Comparison of ENCODE assay signal across 14 cellular contexts in genomic region chr18:70420151-70420898, GRCh38.
A peak's percentile ranks its signal among the peaks of the same experiment; 100 is the strongest.
DNase-seq lines count a peak whose midpoint lies in the region; ATAC-seq and TF ChIP-seq lines count a peak whose summit lies in the region.
"Had no signal": no experiment of that assay in that cellular context is flagged by ENCODE, and none has a peak within 500 bp of the region (broad histone marks: within the 10 kb centered on the region; RNA-seq: fewer than 3 reads in every experiment).

No MANE protein-coding gene starts in this region.

- DNase-seq in GM04503 (ENCODE audit: low read depth) (peak; percentile 82), dermis blood vessel endothelial cell (peak; percentile 57), renal cortical epithelial cell (ENCODE audit: low read depth) (peak; percentile 78), RPMI8226 (no peak)
- DNase-seq: activated CD4-positive, alpha-beta T cell treated with anti-CD3 and anti-CD28 coated beads for 36 hours; activated gamma-delta T cell treated with Interleukin-2 at 50 U/mL for 16 hours; colonic mucosa; hypothalamus; SHP77 treated with DMSO at 0.1 percent for 48 hours; upper lobe of left lung had no signal

- ATAC-seq in HG03108 (IDR thresholded peaks at IDR 0.05; ENCODE audit: unreplicated experiment): no peak
- ATAC-seq in GM19455 (IDR thresholded peaks at IDR 0.05; ENCODE audit: unreplicated experiment): no peak
- ATAC-seq in HG03175 (IDR thresholded peaks at IDR 0.05; ENCODE audit: unreplicated experiment): no peak
- ATAC-seq: activated CD4-positive, alpha-beta T cell treated with anti-CD3 and anti-CD28 coated beads for 36 hours had no signal

TF ChIP-seq in PFSK-1, 5 proteins besides CTCF, POLR2A, EP300 and RAD21:
- TF ChIP-seq SIN3A (IDR thresholded peaks at IDR 0.05; ENCODE audit: borderline replicate concordance, insufficient read depth, low read length) (0 out of 2 replicates have a peak, but pooled peaks have one; percentile 47), POLR2AphosphoS5 (IDR thresholded peaks at IDR 0.05; ENCODE audit: low read depth, low read length) (no peak)
